Comparison of ENCODE assay signal across 8 cellular contexts in genomic region chr17:48997827-48998556, GRCh38. TPM values are rescaled to one million over a fixed set of nuclear protein-coding genes. Genes with fewer than 3 reads are reported as not detected.
DNase-seq lines count a peak whose midpoint lies in the region; FAIRE-seq and TF ChIP-seq lines count a peak whose summit lies in the region.

No MANE protein-coding gene starts in this region.

- peak overlapping the region; percentile 99 for H3K18ac ChIP-seq in H1 (ENCODE audit: extremely low read depth, low read length)

- peak overlapping the region; percentile 89 for H3K14ac ChIP-seq in H1 (ENCODE audit: insufficient read length)

- H2AK5ac ChIP-seq in H1 (ENCODE audit: low read depth, low read length): no peak overlapping the region; the same call in 1 of the 2 replicates

- H3K9ac ChIP-seq in OCI-LY1 (ENCODE audit: low read length) (peak overlapping the region; percentile 85), H1 (replicated peaks in 1 of 4; ENCODE audit: extremely low read depth in 1 of 4, low read depth in 3 of 4, low read length in 3 of 4) (peak overlapping the region; percentile 97 to 98 (median 98))

- peak overlapping the region; percentile 74 for H3K27ac ChIP-seq in OCI-LY1 (ENCODE audit: low read depth, low read length, poor library complexity, severe bottlenecking)
- peak overlapping the region; percentile 88 for H3K27ac ChIP-seq in H1 (ENCODE audit: low read depth, low read length)

- H3K23ac ChIP-seq in H1 (ENCODE audit: insufficient read length): no peak overlapping the region

- WGBS in H1 (ENCODE audit: extremely low coverage in 1 of 2, insufficient coverage in 1 of 2, insufficient read length in 1 of 2, insufficient replicate concordance in 2 of 2, low coverage in 1 of 2, low lambda C conversion rate in 2 of 2, missing lambda C conversion rate in 1 of 2), 2 experiments: 1% methylated on average over 28 of the region's 58 CpGs; no CpG with 5 or more reads in 1 of the 2 experiments

- FAIRE-seq in H1 (lab: Jason Lieb, UNC): no peak

- H3K56ac ChIP-seq in H1 (replicated peaks; ENCODE audit: insufficient read length, low read depth, low read length): peak overlapping the region; percentile 99

- H3K4me1 ChIP-seq in OCI-LY1 (ENCODE audit: insufficient read depth, low read length, severe bottlenecking) (peaks cover 37% of the 10 kb centered on the region), H1 (replicated peaks in 1 of 4; ENCODE audit: control insufficient read depth in 3 of 4, insufficient read depth in 4 of 4, low read length in 3 of 4) (peaks cover 0 to 8% (median 4%) of the 10 kb centered on the region in 4 experiments; a peak in 3 of 7 replicates)

- H3K4me2 ChIP-seq in OCI-LY1 (ENCODE audit: low read length) (peak overlapping the region; percentile 76), H1 (ENCODE audit: insufficient read depth in 1 of 2, low read depth in 2 of 2, low read length in 2 of 2) (peak overlapping the region; percentile 86 to 88)

- peak overlapping the region; percentile 97 for H2BK5ac ChIP-seq in H1 (ENCODE audit: low read depth, low read length)

- peak overlapping the region; percentile 89 for H2BK120ac ChIP-seq in H1 (replicated peaks; ENCODE audit: low read depth, low read length)

- H3K27me3 ChIP-seq in OCI-LY1 (ENCODE audit: insufficient read depth, low read length): no peaks in the 10 kb centered on the region
- H3K27me3 ChIP-seq in H1 (replicated peaks in 1 of 4; ENCODE audit: control insufficient read depth in 3 of 4, extremely low read depth in 1 of 4, insufficient read depth in 3 of 4, low read length in 3 of 4): no peaks in the 10 kb centered on the region

- POLR2A ChIA-PET in H1 (lab: Charles Lee; ENCODE audit: partially characterized antibody): interaction anchor here (0.7 to 14.3 kb wide), 21 partner anchors 12 to 207 kb away, joined by 3 to 366 read pairs (median 19); partner anchors contain the start of genes GIP, SNF8 and UBE2Z

- peak overlapping the region; percentile 96 for H4K8ac ChIP-seq in H1 (ENCODE audit: extremely low read depth, insufficient read depth, low read length)

- no peak for TF ChIP-seq EP300 in H1 (IDR thresholded peaks at IDR 0.05; ENCODE audit: borderline replicate concordance in 1 of 2, low read depth in 2 of 2, low read length in 2 of 2)

- no peaks in the 10 kb centered on the region for H3F3A ChIP-seq in OCI-LY1 (ENCODE audit: insufficient read depth, low read length)

- peak overlapping the region; percentile 96 for H3K4ac ChIP-seq in H1 (replicated peaks; ENCODE audit: insufficient read length, low read depth, low read length)

- H3K79me1 ChIP-seq in H1 (ENCODE audit: low read depth, low read length): no peaks in the 10 kb centered on the region

- peak overlapping the region; percentile 95 for H3K27ac Mint-ChIP-seq in osteocyte (ENCODE audit: unreplicated experiment)

- no peak overlapping the region for H2BK12ac ChIP-seq in H1 (ENCODE audit: low read depth, low read length)

- DNase-seq in GM12864 (ENCODE audit: low read depth) (no peak), H1 (ENCODE audit: low read depth in 1 of 2, low spot score in 2 of 2) (peak in 1 of 2 experiments; percentile 55), osteocyte (ENCODE audit: extremely low spot score, unreplicated experiment) (peak; percentile 85), DMS53 (lab: John Stamatoyannopoulos, UW) (no peak), SHP77 (lab: John Stamatoyannopoulos, UW) (no peak), amniotic stem cell (lab: John Stamatoyannopoulos, UW) (no peak), KG1 (lab: John Stamatoyannopoulos, UW) (no peak)

- no peaks in the 10 kb centered on the region for H4K20me1 ChIP-seq in OCI-LY1 (ENCODE audit: insufficient read depth, low read length)
- H4K20me1 ChIP-seq in H1 (replicated peaks in 1 of 2; ENCODE audit: control insufficient read depth in 1 of 2, insufficient read depth in 2 of 2, low read length in 2 of 2): peaks cover 2 to 13% of the 10 kb centered on the region in 2 experiments

- H3K4me3 ChIP-seq in GM12864 (ENCODE audit: low read depth, low read length) (peak overlapping the region; percentile 51), OCI-LY1 (ENCODE audit: low read depth, low read length, poor library complexity, severe bottlenecking) (peak overlapping the region; percentile 89), H1 (ENCODE audit: extremely low read depth in 1 of 4, insufficient read depth in 2 of 4, low read depth in 3 of 4, low read length in 4 of 4) (peak overlapping the region; percentile 91 to 100 (median 96))

- no peak for TF ChIP-seq CTCF in GM12864 (IDR thresholded peaks at IDR 0.05; ENCODE audit: low read depth, low read length, missing control alignments)
- TF ChIP-seq CTCF in OCI-LY1 (IDR thresholded peaks at IDR 0.05; ENCODE audit: low read length): no peak
- no peak for TF ChIP-seq CTCF in H1 (IDR thresholded peaks at IDR 0.05; ENCODE audit: control extremely low read depth in 1 of 3, insufficient read depth in 1 of 3, low read depth in 1 of 3, low read length in 3 of 3)
- TF ChIP-seq CTCF in osteocyte (IDR thresholded peaks at IDR 0.05): no peak

- no peaks in the 10 kb centered on the region for H3K9me3 Mint-ChIP-seq in osteocyte (ENCODE audit: unreplicated experiment)

- H3K36me3 ChIP-seq in OCI-LY1 (ENCODE audit: insufficient read depth, low read length) (peaks cover 3% of the 10 kb centered on the region; the same call in 1 of the 2 replicates), H1 (ENCODE audit: control insufficient read depth in 2 of 4, insufficient read depth in 4 of 4, low read length in 3 of 4) (peaks cover 0 to 31% (median 0%) of the 10 kb centered on the region in 4 experiments; a peak in 1 of 8 replicates)

- H3K27me3 Mint-ChIP-seq in osteocyte (ENCODE audit: unreplicated experiment): peaks cover 26% of the 10 kb centered on the region

- H2BK15ac ChIP-seq in H1 (ENCODE audit: low read length): 0 out of 2 replicates have a peak overlapping the region, but pooled peaks have one; percentile 85

- no peaks in the 10 kb centered on the region for H3K36me3 Mint-ChIP-seq in osteocyte (ENCODE audit: unreplicated experiment)

- no peak for TF ChIP-seq RAD21 in H1 (IDR thresholded peaks at IDR 0.05 in 1 of 2, conservative IDR thresholded peaks at IDR 0.05 in 1 of 2; ENCODE audit: low read depth in 2 of 2, low read length in 2 of 2)

- peaks cover 20% of the 10 kb centered on the region for H3K23me2 ChIP-seq in H1 (ENCODE audit: low read depth, low read length)

- peaks cover 51% of the 10 kb centered on the region for H3K4me1 Mint-ChIP-seq in osteocyte (ENCODE audit: unreplicated experiment)

- H3K79me2 ChIP-seq in OCI-LY1 (ENCODE audit: insufficient read depth, low read length) (peaks cover 47% of the 10 kb centered on the region), H1 (ENCODE audit: control insufficient read depth in 1 of 2, insufficient read depth in 2 of 2, low read length in 2 of 2) (peaks cover 38 to 58% of the 10 kb centered on the region in 2 experiments)

- peak overlapping the region; percentile 96 for H4K91ac ChIP-seq in H1 (replicated peaks; ENCODE audit: insufficient read length, low read length)

- no peak overlapping the region for H2BK20ac ChIP-seq in H1 (ENCODE audit: low read length)

- H4K5ac ChIP-seq in H1 (ENCODE audit: insufficient read length, low read depth, low read length): peak overlapping the region; percentile 97

- H3K4me3 Mint-ChIP-seq in osteocyte (ENCODE audit: unreplicated experiment): peak overlapping the region; percentile 93

- no peaks in the 10 kb centered on the region for H3K9me3 ChIP-seq in OCI-LY1 (ENCODE audit: low read length)
- no peaks in the 10 kb centered on the region for H3K9me3 ChIP-seq in H1 (ENCODE audit: insufficient read depth in 2 of 2, low read depth in 1 of 2, low read length in 1 of 2)

- CTCF ChIA-PET in H1 (lab: Charles Lee; ENCODE audit: partially characterized antibody): interaction anchor here (0.7 to 5.2 kb wide), 7 partner anchors 10 to 292 kb away, joined by 3 to 43 read pairs (median 10); no protein-coding TSS in a partner anchor

- no peaks in the 10 kb centered on the region for H3K9me2 ChIP-seq in OCI-LY1 (ENCODE audit: low read depth, low read length)

- H2AFZ ChIP-seq in OCI-LY1 (ENCODE audit: low read length) (no peak overlapping the region), H1 (ENCODE audit: low read length) (no peak overlapping the region)

- no peak; a peak in 1 of 3 replicates for TF ChIP-seq POLR2A in H1 (IDR thresholded peaks at IDR 0.05; ENCODE audit: control extremely low read depth in 1 of 2, low read depth in 2 of 2, low read length in 2 of 2)

RNA-seq across cellular contexts. Expression of gene IGF2BP1, which starts 0.8 kb away (rescaled TPM):
- total RNA-seq in H1 (2021; fragmentation: NEBNext Ultra II Directional; extraction: Animal tissue kit (Norgen Biotek cat#: 25700)): 487 and 513 TPM in 2 replicates
- 41.6 and 92.2 TPM in 2 replicates for polyA plus RNA-seq in H1 (2011; rRNA removed)
- 61.5 TPM for polyA plus RNA-seq in H1 (2011; cell fraction: cytosol; rRNA removed)
- polyA plus RNA-seq in H1 (2011; cell fraction: nucleus; rRNA removed): 133 TPM
- 99.0 to 129 TPM (median 117 TPM) in 4 replicates for polyA plus RNA-seq in H1 (2012, experiment 1 of 2)
- 51.1 TPM for polyA plus RNA-seq in H1 (2012, experiment 2 of 2)
- polyA plus RNA-seq in H1 (2013, experiment 1 of 2): 101 TPM
- 103 TPM for polyA plus RNA-seq in H1 (2013, experiment 2 of 2)
- polyA minus RNA-seq in H1 (2011; rRNA and poly(A)+ RNA removed): 125 and 134 TPM in 2 replicates
- 145 TPM for polyA minus RNA-seq in H1 (2011; cell fraction: cytosol; rRNA and poly(A)+ RNA removed)
- polyA minus RNA-seq in H1 (2011; cell fraction: nucleus; rRNA and poly(A)+ RNA removed): 95.5 TPM
- total RNA-seq in osteocyte: 47.6 and 51.4 TPM in 2 replicates

RNA-seq across cellular contexts. Expression of gene GIP, which starts 29.6 kb away (rescaled TPM):
- total RNA-seq in H1 (2021; fragmentation: NEBNext Ultra II Directional; extraction: Animal tissue kit (Norgen Biotek cat#: 25700)): not detected in 2 replicates
- polyA plus RNA-seq in H1 (2011; rRNA removed): 0.14 and 0.16 TPM in 2 replicates
- polyA plus RNA-seq in H1 (2011; cell fraction: cytosol; rRNA removed): not detected
- polyA plus RNA-seq in H1 (2011; cell fraction: nucleus; rRNA removed): not detected
- polyA plus RNA-seq in H1 (2012, experiment 1 of 2): 0.29 to 0.34 TPM in 2 of 4 replicates, not detected in the others
- not detected for polyA plus RNA-seq in H1 (2012, experiment 2 of 2)
- polyA plus RNA-seq in H1 (2013, experiment 1 of 2): 0.39 TPM
- polyA plus RNA-seq in H1 (2013, experiment 2 of 2): 0.66 TPM
- 0.39 TPM in 1 of 2 replicates, not detected in the other for polyA minus RNA-seq in H1 (2011; rRNA and poly(A)+ RNA removed)
- polyA minus RNA-seq in H1 (2011; cell fraction: cytosol; rRNA and poly(A)+ RNA removed): not detected
- polyA minus RNA-seq in H1 (2011; cell fraction: nucleus; rRNA and poly(A)+ RNA removed): not detected
- not detected in 2 replicates for total RNA-seq in osteocyte

RNA-seq across cellular contexts. Expression of gene SNF8, which starts 53.4 kb away (rescaled TPM):
- 130 and 133 TPM in 2 replicates for total RNA-seq in H1 (2021; fragmentation: NEBNext Ultra II Directional; extraction: Animal tissue kit (Norgen Biotek cat#: 25700))
- 132 and 134 TPM in 2 replicates for polyA plus RNA-seq in H1 (2011; rRNA removed)
- polyA plus RNA-seq in H1 (2011; cell fraction: cytosol; rRNA removed): 155 TPM
- polyA plus RNA-seq in H1 (2011; cell fraction: nucleus; rRNA removed): 87.7 TPM
- 148 to 187 TPM (median 180 TPM) in 4 replicates for polyA plus RNA-seq in H1 (2012, experiment 1 of 2)
- polyA plus RNA-seq in H1 (2012, experiment 2 of 2): 75.0 TPM
- polyA plus RNA-seq in H1 (2013, experiment 1 of 2): 96.7 TPM
- 108 TPM for polyA plus RNA-seq in H1 (2013, experiment 2 of 2)
- polyA minus RNA-seq in H1 (2011; rRNA and poly(A)+ RNA removed): 83.1 and 86.2 TPM in 2 replicates
- polyA minus RNA-seq in H1 (2011; cell fraction: cytosol; rRNA and poly(A)+ RNA removed): 56.1 TPM
- polyA minus RNA-seq in H1 (2011; cell fraction: nucleus; rRNA and poly(A)+ RNA removed): 38.1 TPM
- total RNA-seq in osteocyte: 125 and 135 TPM in 2 replicates
